In the genomic region with DNA sequence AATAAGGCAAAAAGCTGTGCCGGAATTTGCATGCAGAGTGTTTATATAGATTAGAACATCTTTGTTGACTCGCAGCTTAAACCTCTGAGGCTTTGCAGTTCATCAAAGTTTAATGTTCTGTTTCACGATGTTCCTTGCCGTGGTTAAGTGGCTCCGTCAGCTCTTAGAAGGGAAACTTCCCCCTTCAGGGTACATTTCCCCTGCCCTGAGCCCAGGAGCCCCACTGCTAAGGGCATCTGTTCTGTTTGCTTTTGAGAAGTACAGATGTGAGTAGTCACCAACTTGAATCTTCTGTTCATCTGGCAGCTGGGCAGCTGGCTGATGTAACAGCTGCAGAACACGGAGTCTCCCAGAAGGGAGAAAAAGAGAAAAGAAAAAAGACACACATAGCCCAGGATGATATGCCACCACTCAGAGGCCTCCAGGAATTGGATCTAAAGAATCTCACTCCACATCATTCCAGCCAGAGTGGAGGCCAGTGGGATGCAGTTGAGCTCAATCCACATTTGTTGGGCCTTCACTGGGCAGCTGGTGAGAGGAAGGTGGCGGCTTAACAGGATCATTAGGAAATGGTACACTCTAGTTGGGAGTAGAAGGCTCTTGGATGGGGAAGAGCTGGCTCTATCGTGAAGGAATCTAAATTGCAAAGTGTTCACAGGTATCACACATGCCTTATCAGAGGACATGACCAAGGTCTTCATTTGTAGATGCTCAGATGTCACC, we compare ENCODE assay signal across 8 cellular contexts.
A peak's percentile ranks its signal among the peaks of the same experiment; 100 is the strongest.
DNase-seq lines count a peak whose midpoint lies in the region; ATAC-seq and TF ChIP-seq lines count a peak whose summit lies in the region.

No MANE protein-coding gene starts in this region.

- H3K9me3 Mint-ChIP-seq in neural crest cell, result peaks cover 2% of the 10 kb centered on the region

- H3K27ac Mint-ChIP-seq in neural crest cell (ENCODE audit: unreplicated experiment), result peak overlapping the region; percentile 30

- H3K27me3 ChIP-seq in HAP-1 (ENCODE audit: low read depth), result no peaks in the 10 kb centered on the region

- TF ChIP-seq CTCF in neural crest cell (conservative IDR thresholded peaks at IDR 0.05), result no peak

- no peaks in the 10 kb centered on the region for H3K36me3 ChIP-seq in HAP-1 (replicated peaks)

- H3K4me3 Mint-ChIP-seq in neural crest cell, result no peak overlapping the region

- no peak overlapping the region for H3K4me3 ChIP-seq in HAP-1

- H3K36me3 Mint-ChIP-seq in neural crest cell (ENCODE audit: low read depth), result no peaks in the 10 kb centered on the region

- DNase-seq in caudate nucleus (lab: John Stamatoyannopoulos, UW), result peak in 4 of 61 donors; percentile 1 to 34 (median 8)
- DNase-seq in neural crest cell (ENCODE audit: low read depth, low spot score), result no peak
- DNase-seq in HAP-1 (ENCODE audit: low spot score in 2 of 2), result no peak
- DNase-seq in GM19238 (ENCODE audit: insufficient read length, low spot score), result no peak
- no peak for DNase-seq in OCI-M1 (lab: John Stamatoyannopoulos, UW)
- no peak for DNase-seq in stimulated activated naive CD4-positive, alpha-beta T cell treated with Interleukin-2 at 50 U/mL for 16 hours (lab: John Stamatoyannopoulos, UW)

- peaks cover 15% of the 10 kb centered on the region for H3K4me1 Mint-ChIP-seq in neural crest cell

- no peaks in the 10 kb centered on the region for H3K9me3 ChIP-seq in HAP-1

- peak; percentile 48 for ATAC-seq in GM18519 (IDR thresholded peaks at IDR 0.05; ENCODE audit: low FRiP score, unreplicated experiment)
- peak; percentile 44 for ATAC-seq in HG03175 (IDR thresholded peaks at IDR 0.05; ENCODE audit: unreplicated experiment)

- H3K27me3 Mint-ChIP-seq in neural crest cell (ENCODE audit: low read depth), result no peaks in the 10 kb centered on the region

- in situ Hi-C loops in HAP-1 (cut with MboI; ENCODE audit: low sequenced_read_pairs), result no loop called here

- peak overlapping the region; percentile 63 for H3K27ac ChIP-seq in caudate nucleus (ENCODE audit: low read depth, low read length)

- peaks cover 22% of the 10 kb centered on the region for H3K4me1 ChIP-seq in HAP-1
